In the genomic region with DNA sequence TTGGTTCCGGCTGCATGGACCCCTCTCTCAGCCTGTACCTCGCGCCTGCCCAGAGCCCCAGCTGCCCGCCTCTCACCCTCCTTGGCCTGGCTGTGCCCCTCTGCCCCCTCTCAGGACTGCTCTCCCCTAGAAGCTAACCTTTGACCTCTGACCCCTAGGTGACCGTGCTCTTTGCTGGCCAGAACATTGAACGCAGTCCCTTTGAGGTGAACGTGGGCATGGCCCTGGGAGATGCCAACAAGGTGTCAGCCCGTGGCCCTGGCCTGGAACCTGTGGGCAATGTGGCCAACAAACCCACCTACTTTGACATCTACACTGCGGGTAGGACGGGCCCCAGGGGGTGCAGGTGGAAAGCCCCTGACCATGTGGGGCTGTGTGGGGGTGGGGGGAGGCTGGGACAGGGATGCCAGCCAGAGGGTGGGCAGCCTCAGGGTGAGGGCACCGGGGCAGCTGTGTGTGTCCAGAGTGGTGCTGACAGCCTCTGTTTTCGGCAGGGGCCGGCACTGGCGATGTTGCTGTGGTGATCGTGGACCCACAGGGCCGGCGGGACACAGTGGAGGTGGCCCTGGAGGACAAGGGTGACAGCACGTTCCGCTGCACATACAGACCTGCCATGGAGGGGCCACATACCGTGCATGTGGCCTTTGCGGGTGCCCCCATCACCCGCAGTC, we compare ENCODE assay signal across 1 cellular context.
TF ChIP-seq lines count a peak whose summit lies in the region.

No MANE protein-coding gene starts in this region.

TF ChIP-seq in H1, 55 proteins besides CTCF, POLR2A, EP300 and RAD21:
- no peak for TF ChIP-seq EZH2 (IDR thresholded peaks at IDR 0.05; ENCODE audit: low read depth, low read length, severe bottlenecking)
- TF ChIP-seq, protein P1, sequence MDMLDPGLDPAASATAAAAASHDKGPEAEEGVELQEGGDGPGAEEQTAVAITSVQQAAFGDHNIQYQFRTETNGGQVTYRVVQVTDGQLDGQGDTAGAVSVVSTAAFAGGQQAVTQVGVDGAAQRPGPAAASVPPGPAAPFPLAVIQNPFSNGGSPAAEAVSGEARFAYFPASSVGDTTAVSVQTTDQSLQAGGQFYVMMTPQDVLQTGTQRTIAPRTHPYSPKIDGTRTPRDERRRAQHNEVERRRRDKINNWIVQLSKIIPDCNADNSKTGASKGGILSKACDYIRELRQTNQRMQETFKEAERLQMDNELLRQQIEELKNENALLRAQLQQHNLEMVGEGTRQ (IDR thresholded peaks at IDR 0.05; ENCODE audit: low read length) = no peak
- no peak for TF ChIP-seq TEAD4 (IDR thresholded peaks at IDR 0.05; ENCODE audit: low read depth, low read length)
- no peak for TF ChIP-seq EGR1 (IDR thresholded peaks at IDR 0.05; ENCODE audit: borderline replicate concordance, low read depth, low read length)
- no peak for TF ChIP-seq CTBP2 (IDR thresholded peaks at IDR 0.05; ENCODE audit: borderline replicate concordance, insufficient read depth, insufficient read length, low read length)
- TF ChIP-seq, protein P2, sequence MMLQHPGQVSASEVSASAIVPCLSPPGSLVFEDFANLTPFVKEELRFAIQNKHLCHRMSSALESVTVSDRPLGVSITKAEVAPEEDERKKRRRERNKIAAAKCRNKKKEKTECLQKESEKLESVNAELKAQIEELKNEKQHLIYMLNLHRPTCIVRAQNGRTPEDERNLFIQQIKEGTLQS (IDR thresholded peaks at IDR 0.05; ENCODE audit: insufficient read depth, low read depth, low read length) = no peak
- no peak for TF ChIP-seq KDM1A (IDR thresholded peaks at IDR 0.05; ENCODE audit: borderline replicate concordance, low read length)
- no peak for TF ChIP-seq TBP (IDR thresholded peaks at IDR 0.05; ENCODE audit: low read depth, low read length)
- TF ChIP-seq YY1 (IDR thresholded peaks at IDR 0.05; ENCODE audit: low read depth, low read length) = no peak
- TF ChIP-seq MAFK (IDR thresholded peaks at IDR 0.05; ENCODE audit: low read depth, low read length) = no peak
- TF ChIP-seq GABPA (IDR thresholded peaks at IDR 0.05; ENCODE audit: borderline replicate concordance, insufficient read depth, low read length) = no peak
- TF ChIP-seq SP1 (IDR thresholded peaks at IDR 0.05; ENCODE audit: low read depth, low read length) = no peak
- no peak for TF ChIP-seq GTF2F1 (IDR thresholded peaks at IDR 0.05; ENCODE audit: borderline replicate concordance, low read depth, low read length)
- no peak for TF ChIP-seq SP2 (IDR thresholded peaks at IDR 0.05; ENCODE audit: low read length)
- no peak for TF ChIP-seq RNF2 (IDR thresholded peaks at IDR 0.05; ENCODE audit: borderline replicate concordance, low read depth, low read length, missing control alignments, poor library complexity, severe bottlenecking)
